ENCODE assay signal across 21 cellular contexts in the genomic region with DNA sequence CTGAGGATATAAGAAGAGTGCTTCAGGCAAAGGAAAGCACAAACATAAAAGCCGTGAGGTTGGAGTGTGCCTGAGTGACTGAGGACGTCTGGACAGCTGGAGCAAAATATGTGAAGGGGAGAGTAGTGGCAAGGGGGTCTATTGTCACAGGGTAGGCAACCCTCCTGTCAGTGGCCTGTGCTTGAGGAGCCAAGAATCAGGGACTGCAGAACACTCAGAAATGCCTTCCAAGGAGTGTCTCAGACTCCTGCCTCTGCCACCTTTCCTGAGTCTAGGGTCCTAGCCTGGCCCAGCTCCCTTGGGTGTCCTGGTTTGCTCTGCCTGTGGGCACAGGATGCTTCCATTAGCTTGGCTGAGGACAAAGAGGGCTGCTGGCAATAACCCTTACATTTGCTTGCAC.
A peak's percentile ranks its signal among the peaks of the same experiment; 100 is the strongest.
DNase-seq lines count a peak whose midpoint lies in the region; ATAC-seq and TF ChIP-seq lines count a peak whose summit lies in the region.
"Had no signal": no experiment of that assay in that cellular context is flagged by ENCODE, and none has a peak within 500 bp of the region (broad histone marks: within the 10 kb centered on the region; RNA-seq: fewer than 3 reads in every experiment).

No MANE protein-coding gene starts in this region.

- no peak for TF ChIP-seq RAD21 in SK-N-SH (IDR thresholded peaks at IDR 0.05; ENCODE audit: low read length)

- DNase-seq in SK-N-SH: peak; percentile 1
- peak; percentile 34 for DNase-seq in NCI-H69 (lab: John Stamatoyannopoulos, UW)
- DNase-seq in esophagus muscularis mucosa (ENCODE audit: extremely low spot score): peak; percentile 29
- DNase-seq in spleen: peak; percentile 34
- DNase-seq in SIG-M5 (lab: John Stamatoyannopoulos, UW): no peak
- no peak for DNase-seq in psoas muscle
- DNase-seq: Caco-2; CD4-positive, alpha-beta memory T cell; HCEC 1CT; KBM-7; MM.1S; NCI-H1048; NCI-H1417 treated with DMSO at 0.1 percent for 48 hours; NCI-H187; NCI-H510A; NCI-H774; OCI-M1 had no signal

- no peaks in the 10 kb centered on the region for H4K20me1 ChIP-seq in SK-N-SH (ENCODE audit: insufficient read depth)

- no peak for TF ChIP-seq EP300 in SK-N-SH (IDR thresholded peaks at IDR 0.05; ENCODE audit: borderline replicate concordance in 1 of 2, low read depth in 1 of 2, low read length in 1 of 2)
- no peak for TF ChIP-seq EP300 in esophagus muscularis mucosa (IDR thresholded peaks at IDR 0.05)

- H3K36me3 ChIP-seq in SK-N-SH (replicated peaks in 1 of 2; ENCODE audit: control insufficient read depth in 1 of 2, insufficient read depth in 2 of 2, low read length in 1 of 2): no peaks in the 10 kb centered on the region
- H3K36me3 ChIP-seq in esophagus muscularis mucosa: no peaks in the 10 kb centered on the region
- H3K36me3 ChIP-seq in spleen: no peaks in the 10 kb centered on the region
- H3K36me3 ChIP-seq in psoas muscle (ENCODE audit: insufficient read depth in 1 of 2, low read depth in 1 of 2): no peaks in the 10 kb centered on the region
- H3K36me3 ChIP-seq: BLaER1 treated with 17β-estradiol and CSF1 and Interleukin-3, amounts not matched to agents 10 nM and 100 nM had no signal

- ATAC-seq in SK-N-SH treated with all-trans-retinoic acid at 6 μM for 48 hours: no peak
- no peak for ATAC-seq in psoas muscle
- no peak for ATAC-seq in GM21717 (IDR thresholded peaks at IDR 0.05; ENCODE audit: unreplicated experiment)
- ATAC-seq: GM23338 had no signal

- no peak overlapping the region for H3K27ac ChIP-seq in SK-N-SH (ENCODE audit: low read depth in 2 of 2, low read length in 1 of 2)
- no peak overlapping the region for H3K27ac ChIP-seq in esophagus muscularis mucosa (replicated peaks in 1 of 4)
- no peak overlapping the region for H3K27ac ChIP-seq in spleen
- H3K27ac ChIP-seq in psoas muscle: no peak overlapping the region
- H3K27ac ChIP-seq: BLaER1 treated with 17β-estradiol and CSF1 and Interleukin-3, amounts not matched to agents 10 nM and 100 nM had no signal

- H3K4me2 ChIP-seq in SK-N-SH: no peak overlapping the region
- H3K4me2 ChIP-seq: BLaER1 treated with 17β-estradiol and CSF1 and Interleukin-3, amounts not matched to agents 10 nM and 100 nM; GM23338 had no signal

- no peaks in the 10 kb centered on the region for H3K9me3 ChIP-seq in SK-N-SH
- H3K9me3 ChIP-seq in esophagus muscularis mucosa: no peaks in the 10 kb centered on the region
- H3K9me3 ChIP-seq in spleen: no peaks in the 10 kb centered on the region
- no peaks in the 10 kb centered on the region for H3K9me3 ChIP-seq in psoas muscle
- H3K9me3 ChIP-seq: BLaER1 treated with 17β-estradiol and CSF1 and Interleukin-3, amounts not matched to agents 10 nM and 100 nM; Caco-2 had no signal

- no peaks in the 10 kb centered on the region for H3F3A ChIP-seq in SK-N-SH (replicated peaks; ENCODE audit: insufficient read depth)

- CTCF ChIA-PET in SK-N-SH (lab: Yijun Ruan, JAX): no interaction called here

- H3K9ac ChIP-seq in SK-N-SH: no peak overlapping the region
- H3K9ac ChIP-seq: BLaER1 treated with 17β-estradiol and CSF1 and Interleukin-3, amounts not matched to agents 10 nM and 100 nM had no signal

- no peaks in the 10 kb centered on the region for H3K79me2 ChIP-seq in SK-N-SH (ENCODE audit: insufficient read depth)

- H3K27me3 ChIP-seq in SK-N-SH (ENCODE audit: insufficient read depth): peaks cover 14% of the 10 kb centered on the region; the same call in 1 of the 2 replicates
- H3K27me3 ChIP-seq in esophagus muscularis mucosa: peaks cover 0 to 6% (median 0%) of the 10 kb centered on the region in 4 donors
- no peaks in the 10 kb centered on the region for H3K27me3 ChIP-seq in spleen (replicated peaks in 1 of 7)
- H3K27me3 ChIP-seq in psoas muscle (ENCODE audit: insufficient read depth in 3 of 3, low read length in 2 of 3): peaks cover 0 to 24% (median 0%) of the 10 kb centered on the region in 3 donors

- POLR2A ChIA-PET in SK-N-SH (lab: Yijun Ruan, JAX): no interaction called here

- intact Hi-C loops in esophagus muscularis mucosa (cut with DNase I): no loop called here
- intact Hi-C loops in spleen (cut with DNase I; ENCODE audit: low total_unique reads): no loop called here
- intact Hi-C loops in psoas muscle (cut with DNase I): no loop called here

- TF ChIP-seq CTCF in SK-N-SH (IDR thresholded peaks at IDR 0.05): no peak
- TF ChIP-seq CTCF in esophagus muscularis mucosa (IDR thresholded peaks at IDR 0.05): no peak
- no peak for TF ChIP-seq CTCF in spleen (IDR thresholded peaks at IDR 0.05 in 8 of 11, conservative IDR thresholded peaks at IDR 0.05 in 3 of 11)
- no peak for TF ChIP-seq CTCF in psoas muscle (IDR thresholded peaks at IDR 0.05)

- H3K4me3 ChIP-seq in SK-N-SH (ENCODE audit: low read depth in 2 of 2, low read length in 1 of 2): no peak overlapping the region
- H3K4me3 ChIP-seq in esophagus muscularis mucosa: no peak overlapping the region
- no peak overlapping the region for H3K4me3 ChIP-seq in spleen
- H3K4me3 ChIP-seq in psoas muscle: no peak overlapping the region
- H3K4me3 ChIP-seq: BLaER1 treated with 17β-estradiol and CSF1 and Interleukin-3, amounts not matched to agents 10 nM and 100 nM; GM23338 had no signal

- H3K4me1 ChIP-seq in SK-N-SH (ENCODE audit: control insufficient read depth in 1 of 2, insufficient read depth in 2 of 2, low read depth in 1 of 2, low read length in 1 of 2) (no peaks in the 10 kb centered on the region; a peak in 1 of 4 replicates), esophagus muscularis mucosa (no peaks in the 10 kb centered on the region), spleen (no peaks in the 10 kb centered on the region), psoas muscle (no peaks in the 10 kb centered on the region)
- H3K4me1 ChIP-seq: Caco-2 had no signal

- H3K9me2 ChIP-seq in SK-N-SH: no peaks in the 10 kb centered on the region

- no peak for TF ChIP-seq POLR2A in esophagus muscularis mucosa (IDR thresholded peaks at IDR 0.05; ENCODE audit: low read depth)
- no peak for TF ChIP-seq POLR2A in spleen (IDR thresholded peaks at IDR 0.05)

- WGBS in SK-N-SH (ENCODE audit: low lambda C conversion rate): 2% methylated on average over 2 of the region's 2 CpGs
- WGBS in esophagus muscularis mucosa: 25% methylated on average over 2 of the region's 2 CpGs
- 10 to 63% (median 30%) methylated on average over 2 of the region's 2 CpGs for WGBS in spleen, 5 donors
- 15 to 94% (median 67%) methylated on average over 2 of the region's 2 CpGs for WGBS in psoas muscle, 3 donors

- no peak overlapping the region for H2AFZ ChIP-seq in SK-N-SH (ENCODE audit: low read depth)
- H2AFZ ChIP-seq: GM23338 had no signal

TF ChIP-seq in SK-N-SH, 30 proteins besides CTCF, POLR2A, EP300 and RAD21 (continues in another document):
- TF ChIP-seq SMC3 (IDR thresholded peaks at IDR 0.05; ENCODE audit: low read depth, low read length): no peak
- no peak for TF ChIP-seq GATA2 (CRISPR knock-in tag; IDR thresholded peaks at IDR 0.05)
- TF ChIP-seq, protein P1, sequence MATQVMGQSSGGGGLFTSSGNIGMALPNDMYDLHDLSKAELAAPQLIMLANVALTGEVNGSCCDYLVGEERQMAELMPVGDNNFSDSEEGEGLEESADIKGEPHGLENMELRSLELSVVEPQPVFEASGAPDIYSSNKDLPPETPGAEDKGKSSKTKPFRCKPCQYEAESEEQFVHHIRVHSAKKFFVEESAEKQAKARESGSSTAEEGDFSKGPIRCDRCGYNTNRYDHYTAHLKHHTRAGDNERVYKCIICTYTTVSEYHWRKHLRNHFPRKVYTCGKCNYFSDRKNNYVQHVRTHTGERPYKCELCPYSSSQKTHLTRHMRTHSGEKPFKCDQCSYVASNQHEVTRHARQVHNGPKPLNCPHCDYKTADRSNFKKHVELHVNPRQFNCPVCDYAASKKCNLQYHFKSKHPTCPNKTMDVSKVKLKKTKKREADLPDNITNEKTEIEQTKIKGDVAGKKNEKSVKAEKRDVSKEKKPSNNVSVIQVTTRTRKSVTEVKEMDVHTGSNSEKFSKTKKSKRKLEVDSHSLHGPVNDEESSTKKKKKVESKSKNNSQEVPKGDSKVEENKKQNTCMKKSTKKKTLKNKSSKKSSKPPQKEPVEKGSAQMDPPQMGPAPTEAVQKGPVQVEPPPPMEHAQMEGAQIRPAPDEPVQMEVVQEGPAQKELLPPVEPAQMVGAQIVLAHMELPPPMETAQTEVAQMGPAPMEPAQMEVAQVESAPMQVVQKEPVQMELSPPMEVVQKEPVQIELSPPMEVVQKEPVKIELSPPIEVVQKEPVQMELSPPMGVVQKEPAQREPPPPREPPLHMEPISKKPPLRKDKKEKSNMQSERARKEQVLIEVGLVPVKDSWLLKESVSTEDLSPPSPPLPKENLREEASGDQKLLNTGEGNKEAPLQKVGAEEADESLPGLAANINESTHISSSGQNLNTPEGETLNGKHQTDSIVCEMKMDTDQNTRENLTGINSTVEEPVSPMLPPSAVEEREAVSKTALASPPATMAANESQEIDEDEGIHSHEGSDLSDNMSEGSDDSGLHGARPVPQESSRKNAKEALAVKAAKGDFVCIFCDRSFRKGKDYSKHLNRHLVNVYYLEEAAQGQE (IDR thresholded peaks at IDR 0.05; ENCODE audit: low read depth, low read length): no peak

TF ChIP-seq in SK-N-SH treated with all-trans-retinoic acid at 6 μM for 48 hours, 23 proteins besides CTCF, POLR2A, EP300 and RAD21 (continues in another document):
- TF ChIP-seq, protein P2, sequence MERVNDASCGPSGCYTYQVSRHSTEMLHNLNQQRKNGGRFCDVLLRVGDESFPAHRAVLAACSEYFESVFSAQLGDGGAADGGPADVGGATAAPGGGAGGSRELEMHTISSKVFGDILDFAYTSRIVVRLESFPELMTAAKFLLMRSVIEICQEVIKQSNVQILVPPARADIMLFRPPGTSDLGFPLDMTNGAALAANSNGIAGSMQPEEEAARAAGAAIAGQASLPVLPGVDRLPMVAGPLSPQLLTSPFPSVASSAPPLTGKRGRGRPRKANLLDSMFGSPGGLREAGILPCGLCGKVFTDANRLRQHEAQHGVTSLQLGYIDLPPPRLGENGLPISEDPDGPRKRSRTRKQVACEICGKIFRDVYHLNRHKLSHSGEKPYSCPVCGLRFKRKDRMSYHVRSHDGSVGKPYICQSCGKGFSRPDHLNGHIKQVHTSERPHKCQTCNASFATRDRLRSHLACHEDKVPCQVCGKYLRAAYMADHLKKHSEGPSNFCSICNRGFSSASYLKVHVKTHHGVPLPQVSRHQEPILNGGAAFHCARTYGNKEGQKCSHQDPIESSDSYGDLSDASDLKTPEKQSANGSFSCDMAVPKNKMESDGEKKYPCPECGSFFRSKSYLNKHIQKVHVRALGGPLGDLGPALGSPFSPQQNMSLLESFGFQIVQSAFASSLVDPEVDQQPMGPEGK (CRISPR knock-in tag; IDR thresholded peaks at IDR 0.05; ENCODE audit: borderline replicate concordance): no peak
- TF ChIP-seq PPARA (CRISPR knock-in tag; IDR thresholded peaks at IDR 0.05; ENCODE audit: borderline replicate concordance) (no peak), OSR1 (CRISPR knock-in tag; IDR thresholded peaks at IDR 0.05) (no peak), CSDC2 (CRISPR knock-in tag; IDR thresholded peaks at IDR 0.05) (no peak)

Comparison
In these comparisons a context has a peak if more than half of its experiments do, and no peak if none do; other contexts are left out.
1. DNase-seq: peak in SK-N-SH (single experiment), NCI-H69 (single experiment), esophagus muscularis mucosa (single experiment) and spleen (single experiment); none in SIG-M5 (single experiment) and psoas muscle (0 of 2).